In the genomic region with DNA sequence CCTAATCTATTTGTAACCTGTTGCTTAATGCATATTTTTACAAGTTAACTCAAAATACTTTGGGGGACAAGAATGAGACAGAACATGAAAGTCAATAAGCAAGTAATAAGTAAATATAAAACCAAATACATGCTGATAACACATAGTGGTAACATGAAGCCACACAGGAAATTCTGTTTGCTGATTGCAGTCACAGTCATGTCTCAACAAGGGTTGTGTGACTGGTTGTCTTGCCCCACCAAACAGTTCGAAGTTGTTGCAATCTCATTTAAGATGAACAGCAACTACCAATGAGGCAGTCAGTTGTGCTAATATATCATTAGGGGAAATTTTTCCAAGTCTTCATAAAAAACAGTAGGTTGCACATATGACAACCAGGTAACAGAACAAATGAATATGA, we compare ENCODE assay signal across 31 cellular contexts. TPM values are rescaled to one million over a fixed set of nuclear protein-coding genes. Genes with fewer than 3 reads are reported as not detected.
"Had no signal": no experiment of that assay in that cellular context is flagged by ENCODE, and none has a peak within 500 bp of the region (broad histone marks: within the 10 kb centered on the region; RNA-seq: fewer than 3 reads in every experiment).

No MANE protein-coding gene starts in this region.

- H3K4me3 Mint-ChIP-seq: activated CD4-positive, alpha-beta memory T cell treated with anti-CD3 and anti-CD28 coated beads, Interleukin-2, amount 10 ng/mL, durations not matched to agents 7 days and 5 days; activated CD4-positive, alpha-beta T cell treated with anti-CD3 and anti-CD28 coated beads, Interleukin-2, amount 10 ng/mL, durations not matched to agents 7 days and 5 days; activated naive CD4-positive, alpha-beta T cell treated with anti-CD3 and anti-CD28 coated beads, Interleukin-2, amount 10 ng/mL, durations not matched to agents 7 days and 5 days; activated naive CD8-positive, alpha-beta T cell treated with anti-CD3 and anti-CD28 coated beads, Interleukin-2, amount 10 ng/mL, durations not matched to agents 7 days and 5 days; activated T-cell treated with anti-CD3 and anti-CD28 coated beads, Interleukin-2, amount 50 U/mL, for 24 hours; brain; mesothelial cell of epicardium; stimulated activated memory B cell treated with anti-CD40 and anti-IgM and Interleukin-4, amounts not matched to agents 10 μg/mL and 1 μg/mL and 100 μg/mL, for 72 hours; stimulated activated naive CD8-positive, alpha-beta T cell treated with anti-CD3 and anti-CD28 coated beads, Interleukin-15, amount 100 ng/mL, for 72 hours; WTC11 had no signal

- H3K4me3 ChIP-seq: ascending aorta, coronary artery, dorsolateral prefrontal cortex, right atrium auricular region, smooth muscle cell, upper lobe of right lung had no signal

- ATAC-seq: left colon; stimulated activated memory B cell treated with anti-CD40 and anti-IgM and Interleukin-4, amounts not matched to agents 10 μg/mL and 1 μg/mL and 100 μg/mL, for 72 hours; stimulated activated naive CD8-positive, alpha-beta T cell treated with anti-CD3 and anti-CD28 coated beads, Interleukin-15, amount 100 ng/mL, for 72 hours; upper lobe of right lung; WTC11 had no signal

- H3K79me2 ChIP-seq: parathyroid adenoma had no signal

- H3K9ac ChIP-seq: parathyroid adenoma had no signal

- H3K27ac Mint-ChIP-seq: activated CD4-positive, alpha-beta memory T cell treated with anti-CD3 and anti-CD28 coated beads, Interleukin-2, amount 10 ng/mL, durations not matched to agents 7 days and 5 days; activated CD4-positive, alpha-beta T cell treated with anti-CD3 and anti-CD28 coated beads, Interleukin-2, amount 10 ng/mL, durations not matched to agents 7 days and 5 days; activated naive CD4-positive, alpha-beta T cell treated with anti-CD3 and anti-CD28 coated beads, Interleukin-2, amount 10 ng/mL, durations not matched to agents 7 days and 5 days; activated naive CD8-positive, alpha-beta T cell treated with anti-CD3 and anti-CD28 coated beads, Interleukin-2, amount 10 ng/mL, durations not matched to agents 7 days and 5 days; activated T-cell treated with anti-CD3 and anti-CD28 coated beads, Interleukin-2, amount 50 U/mL, for 24 hours; brain; mesothelial cell of epicardium; naive B cell; stimulated activated memory B cell treated with anti-CD40 and anti-IgM and Interleukin-4, amounts not matched to agents 10 μg/mL and 1 μg/mL and 100 μg/mL, for 72 hours; stimulated activated naive CD8-positive, alpha-beta T cell treated with anti-CD3 and anti-CD28 coated beads, Interleukin-15, amount 100 ng/mL, for 72 hours; WTC11 had no signal

- H3K36me3 Mint-ChIP-seq: activated naive CD4-positive, alpha-beta T cell treated with anti-CD3 and anti-CD28 coated beads, Interleukin-2, amount 10 ng/mL, durations not matched to agents 7 days and 5 days; activated naive CD8-positive, alpha-beta T cell treated with anti-CD3 and anti-CD28 coated beads, Interleukin-2, amount 10 ng/mL, durations not matched to agents 7 days and 5 days; brain; mesothelial cell of epicardium; naive B cell; stimulated activated memory B cell treated with anti-CD40 and anti-IgM and Interleukin-4, amounts not matched to agents 10 μg/mL and 1 μg/mL and 100 μg/mL, for 72 hours; WTC11 had no signal

- H2AFZ ChIP-seq: parathyroid adenoma had no signal

- H3K27ac ChIP-seq: ascending aorta, coronary artery, dorsolateral prefrontal cortex, parathyroid adenoma, right atrium auricular region, upper lobe of right lung had no signal

- H3K27me3 Mint-ChIP-seq: brain; naive B cell; stimulated activated memory B cell treated with anti-CD40 and anti-IgM and Interleukin-4, amounts not matched to agents 10 μg/mL and 1 μg/mL and 100 μg/mL, for 72 hours had no signal

- H3K27me3 ChIP-seq: ascending aorta, right atrium auricular region, upper lobe of right lung had no signal

- H3K4me1 ChIP-seq: ascending aorta, parathyroid adenoma, right atrium auricular region, upper lobe of right lung had no signal

- H3K4me2 ChIP-seq: smooth muscle cell had no signal

- H3K36me3 ChIP-seq: ascending aorta, right atrium auricular region, upper lobe of right lung had no signal

- H3K4me1 Mint-ChIP-seq: activated CD4-positive, alpha-beta memory T cell treated with anti-CD3 and anti-CD28 coated beads, Interleukin-2, amount 10 ng/mL, durations not matched to agents 7 days and 5 days; activated CD4-positive, alpha-beta T cell treated with anti-CD3 and anti-CD28 coated beads, Interleukin-2, amount 10 ng/mL, durations not matched to agents 7 days and 5 days; activated naive CD4-positive, alpha-beta T cell treated with anti-CD3 and anti-CD28 coated beads, Interleukin-2, amount 10 ng/mL, durations not matched to agents 7 days and 5 days; activated naive CD8-positive, alpha-beta T cell treated with anti-CD3 and anti-CD28 coated beads, Interleukin-2, amount 10 ng/mL, durations not matched to agents 7 days and 5 days; brain; mesothelial cell of epicardium; naive B cell; stimulated activated memory B cell treated with anti-CD40 and anti-IgM and Interleukin-4, amounts not matched to agents 10 μg/mL and 1 μg/mL and 100 μg/mL, for 72 hours; stimulated activated naive CD8-positive, alpha-beta T cell treated with anti-CD3 and anti-CD28 coated beads, Interleukin-15, amount 100 ng/mL, for 72 hours; WTC11 had no signal

- H3K9me3 Mint-ChIP-seq: activated CD4-positive, alpha-beta memory T cell treated with anti-CD3 and anti-CD28 coated beads, Interleukin-2, amount 10 ng/mL, durations not matched to agents 7 days and 5 days; activated CD4-positive, alpha-beta T cell treated with anti-CD3 and anti-CD28 coated beads, Interleukin-2, amount 10 ng/mL, durations not matched to agents 7 days and 5 days; activated naive CD4-positive, alpha-beta T cell treated with anti-CD3 and anti-CD28 coated beads, Interleukin-2, amount 10 ng/mL, durations not matched to agents 7 days and 5 days; activated naive CD8-positive, alpha-beta T cell treated with anti-CD3 and anti-CD28 coated beads, Interleukin-2, amount 10 ng/mL, durations not matched to agents 7 days and 5 days; activated T-cell treated with anti-CD3 and anti-CD28 coated beads, Interleukin-2, amount 50 U/mL, for 24 hours; stimulated activated naive CD8-positive, alpha-beta T cell treated with anti-CD3 and anti-CD28 coated beads, Interleukin-15, amount 100 ng/mL, for 72 hours had no signal

- H3K9me3 ChIP-seq: ascending aorta, right atrium auricular region, upper lobe of right lung had no signal

- DNase-seq: activated CD4-positive, alpha-beta memory T cell treated with anti-CD3 and anti-CD28 coated beads, Interleukin-2, amount 10 ng/mL, durations not matched to agents 7 days and 5 days; activated CD4-positive, alpha-beta T cell treated with anti-CD3 and anti-CD28 coated beads for 1 hour; activated CD4-positive, alpha-beta T cell treated with anti-CD3 and anti-CD28 coated beads, Interleukin-2, amount 10 ng/mL, durations not matched to agents 7 days and 5 days; activated CD8-positive, alpha-beta memory T cell treated with anti-CD3 and anti-CD28 coated beads, Interleukin-2, amount 50 U/mL, for 48 hours; activated gamma-delta T cell; activated naive CD4-positive, alpha-beta T cell treated with anti-CD3 and anti-CD28 coated beads, Interleukin-2, amount 10 ng/mL, durations not matched to agents 7 days and 5 days; activated naive CD8-positive, alpha-beta T cell treated with anti-CD3 and anti-CD28 coated beads, Interleukin-2, amount 10 ng/mL, durations not matched to agents 7 days and 5 days; activated T-cell treated with anti-CD3 and anti-CD28 coated beads, Interleukin-2, amount 50 U/mL, for 24 hours; dorsolateral prefrontal cortex; effector memory CD4-positive, alpha-beta T cell; head of caudate nucleus; hippocampal formation; kidney; left colon; naive B cell; nucleus accumbens; stimulated activated CD4-positive, alpha-beta T cell treated with anti-CD3 and anti-CD28 coated beads, Interleukin-1b, Interleukin-23, amount 100 ng/mL, for 48 hours; stimulated activated CD4-positive, alpha-beta T cell treated with anti-CD3 and anti-CD28 coated beads, Interleukin-4, amount 100 ng/mL, for 4 hours; stimulated activated CD8-positive, alpha-beta memory T cell treated with anti-CD3 and anti-CD28 coated beads, Interleukin-4, amount 100 ng/mL, for 48 hours; stimulated activated naive CD8-positive, alpha-beta T cell treated with anti-CD3 and anti-CD28 coated beads, Interleukin-15, amount 100 ng/mL, for 72 hours; substantia nigra; upper lobe of right lung had no signal

RNA-seq across cellular contexts. Expression of a gene that starts 14.5 kb away (rescaled TPM):
- total RNA-seq: ascending aorta had no signal
